13 cellular contexts compared by ENCODE assay signal in the genomic region with DNA sequence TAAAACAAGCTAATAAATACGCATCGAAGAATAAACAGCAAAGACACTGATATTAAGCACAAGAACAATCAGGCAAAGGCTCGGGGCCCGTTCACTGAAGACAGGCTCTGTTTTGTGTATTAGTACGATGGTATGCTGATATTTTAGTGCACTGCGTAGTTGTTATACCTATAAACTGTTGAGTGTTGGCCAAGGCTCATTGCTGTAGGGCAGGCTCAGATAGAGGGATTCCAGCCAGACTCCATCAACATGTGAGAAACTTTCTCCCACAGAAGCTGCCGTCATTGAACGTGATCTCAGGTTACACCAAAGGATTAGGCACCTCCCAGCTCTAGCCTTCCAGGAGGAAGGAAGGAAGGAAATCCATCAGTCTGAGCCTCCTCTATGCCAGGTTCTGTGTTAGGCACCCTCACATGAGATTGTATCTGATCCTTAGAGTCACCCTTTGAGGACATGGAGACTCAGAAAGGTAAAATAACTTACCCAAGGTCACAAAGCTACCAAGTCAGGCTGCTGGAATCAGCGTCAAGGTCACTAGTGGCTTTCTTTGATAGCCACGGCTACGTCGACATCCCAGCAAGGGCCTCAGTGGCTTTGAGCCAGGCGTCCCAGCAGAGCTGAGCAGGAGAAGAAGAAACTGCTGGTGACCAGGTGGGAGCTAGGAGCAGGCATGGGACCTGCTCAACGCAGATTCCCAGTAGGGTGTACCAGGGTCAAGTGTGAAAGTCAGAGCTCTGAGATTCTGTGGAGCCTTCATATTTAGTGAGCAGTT. TPM values are rescaled to one million over a fixed set of nuclear protein-coding genes. Genes with fewer than 3 reads are reported as not detected.
DNase-seq lines count a peak whose midpoint lies in the region; ATAC-seq and TF ChIP-seq lines count a peak whose summit lies in the region.
"Had no signal": no experiment of that assay in that cellular context is flagged by ENCODE, and none has a peak within 500 bp of the region (broad histone marks: within the 10 kb centered on the region; RNA-seq: fewer than 3 reads in every experiment).

No MANE protein-coding gene starts in this region.

- CTCF ChIA-PET in SK-N-SH (lab: Yijun Ruan, JAX), result interaction anchor here (0.9 to 9.3 kb wide), 9 partner anchors 11 to 180 kb away, joined by 3 to 56 read pairs (median 5); a partner anchor contains a TSS

- H3K27me3 Mint-ChIP-seq in H9 (ENCODE audit: low read depth), result no peaks in the 10 kb centered on the region
- no peaks in the 10 kb centered on the region for H3K27me3 Mint-ChIP-seq in mesothelial cell of epicardium (ENCODE audit: low read depth)

- H3K14ac ChIP-seq in H9 (ENCODE audit: insufficient read depth, low read length), result no peak overlapping the region

- H3K4me2 ChIP-seq in H9 (ENCODE audit: insufficient read depth, insufficient read length, low read length) (no peak overlapping the region), SK-N-SH (no peak overlapping the region)

- no peak overlapping the region for H3K23ac ChIP-seq in H9 (ENCODE audit: insufficient read length, low read depth, low read length)

- H3K4me1 ChIP-seq in H9 (ENCODE audit: insufficient read depth, low read length) (peaks cover 9% of the 10 kb centered on the region), SK-N-SH (ENCODE audit: control insufficient read depth in 1 of 2, insufficient read depth in 2 of 2, low read depth in 1 of 2, low read length in 1 of 2) (peaks cover 74 to 79% of the 10 kb centered on the region in 2 experiments), cardiac muscle cell (ENCODE audit: low read depth) (peaks cover 16% of the 10 kb centered on the region), prostate gland (replicated peaks) (peaks cover 2% of the 10 kb centered on the region), gastroesophageal sphincter (peaks cover 11 to 93% (median 22%) of the 10 kb centered on the region in 3 donors)

- TF ChIP-seq CTCF in H9 (conservative IDR thresholded peaks at IDR 0.05), result no peak
- TF ChIP-seq CTCF in SK-N-SH (IDR thresholded peaks at IDR 0.05), result no peak
- no peak for TF ChIP-seq CTCF in cardiac muscle cell (IDR thresholded peaks at IDR 0.05; ENCODE audit: low read depth, low read length)
- no peak for TF ChIP-seq CTCF in prostate gland (IDR thresholded peaks at IDR 0.05)
- no peak for TF ChIP-seq CTCF in mesothelial cell of epicardium (IDR thresholded peaks at IDR 0.05; ENCODE audit: unreplicated experiment)
- TF ChIP-seq CTCF in gastroesophageal sphincter (IDR thresholded peaks at IDR 0.05), result no peak

- H3K79me2 ChIP-seq in H9 (ENCODE audit: insufficient read depth, low read length), result 0 out of 2 replicates have a peak, but pooled peaks cover 2% of the 10 kb centered on the region
- H3K79me2 ChIP-seq in SK-N-SH (ENCODE audit: insufficient read depth), result peaks cover 89% of the 10 kb centered on the region

- no peak overlapping the region for H4K8ac ChIP-seq in H9 (replicated peaks; ENCODE audit: insufficient read length, low read depth, low read length)

- H3K27ac Mint-ChIP-seq in H9 (peak overlapping the region in 1 of 3 experiments; percentile 46; a peak in 1 of 7 replicates), mesothelial cell of epicardium (no peak overlapping the region)
- H3K27ac Mint-ChIP-seq: stimulated activated naive CD8-positive, alpha-beta T cell treated with anti-CD3 and anti-CD28 coated beads, Interleukin-15, amount 100 ng/mL, for 72 hours had no signal

- H3K4me1 Mint-ChIP-seq in H9 (peaks cover 40 to 55% of the 10 kb centered on the region in 2 experiments), mesothelial cell of epicardium (peaks cover 67% of the 10 kb centered on the region)
- H3K4me1 Mint-ChIP-seq: stimulated activated naive CD8-positive, alpha-beta T cell treated with anti-CD3 and anti-CD28 coated beads, Interleukin-15, amount 100 ng/mL, for 72 hours had no signal

- TF ChIP-seq RAD21 in SK-N-SH (IDR thresholded peaks at IDR 0.05; ENCODE audit: low read length), result no peak

- H2BK12ac ChIP-seq in H9 (ENCODE audit: insufficient read length, low read depth, low read length), result no peak overlapping the region

- no peaks in the 10 kb centered on the region for H4K20me1 ChIP-seq in H9 (ENCODE audit: control insufficient read depth, insufficient read depth, insufficient read length)
- H4K20me1 ChIP-seq in SK-N-SH (ENCODE audit: insufficient read depth), result peaks cover 72% of the 10 kb centered on the region

- H3K36me3 ChIP-seq in SK-N-SH (replicated peaks in 1 of 2; ENCODE audit: control insufficient read depth in 1 of 2, insufficient read depth in 2 of 2, low read length in 1 of 2) (peaks cover 16 to 58% of the 10 kb centered on the region in 2 experiments), cardiac muscle cell (no peaks in the 10 kb centered on the region), prostate gland (no peaks in the 10 kb centered on the region), gastroesophageal sphincter (peaks cover 0 to 15% of the 10 kb centered on the region in 2 donors)

- no peak overlapping the region for H2BK5ac ChIP-seq in H9 (ENCODE audit: insufficient read length, low read length)

- H3K4me3 Mint-ChIP-seq in H9 (peak overlapping the region in 1 of 2 experiments; percentile 27; a peak in 1 of 5 replicates), mesothelial cell of epicardium (no peak overlapping the region)
- H3K4me3 Mint-ChIP-seq: stimulated activated naive CD8-positive, alpha-beta T cell treated with anti-CD3 and anti-CD28 coated beads, Interleukin-15, amount 100 ng/mL, for 72 hours had no signal

- WGBS in H9 (ENCODE audit: extremely low coverage, insufficient read length, low lambda C conversion rate), result no CpG with 5 or more reads among the region's 14 CpGs
- 85% methylated on average over 14 of the region's 14 CpGs for WGBS in SK-N-SH (ENCODE audit: low lambda C conversion rate)
- 59% methylated on average over 14 of the region's 14 CpGs for WGBS in prostate gland
- 73 to 86% methylated on average over 4 to 13 of the region's 14 CpGs for WGBS in gastroesophageal sphincter (ENCODE audit: low coverage in 1 of 2), 2 donors

- intact Hi-C loops in prostate gland (cut with DNase I), result no loop called here

- H3K4me3 ChIP-seq in SK-N-SH (ENCODE audit: low read depth in 2 of 2, low read length in 1 of 2) (no peak overlapping the region), cardiac muscle cell (no peak overlapping the region), prostate gland (no peak overlapping the region), gastroesophageal sphincter (no peak overlapping the region)

- H2BK20ac ChIP-seq in H9 (ENCODE audit: low read depth, low read length, poor library complexity, severe bottlenecking), result no peak overlapping the region

- no peak overlapping the region for H2BK15ac ChIP-seq in H9 (ENCODE audit: low read depth, low read length)

- no peak overlapping the region for H3K9ac ChIP-seq in H9 (ENCODE audit: extremely low read depth, insufficient read length, low read length)
- no peak overlapping the region for H3K9ac ChIP-seq in SK-N-SH

- H2AFZ ChIP-seq in H9 (ENCODE audit: low read length) (no peak overlapping the region), SK-N-SH (ENCODE audit: low read depth) (no peak overlapping the region)

- no peak overlapping the region for H3K4ac ChIP-seq in H9 (ENCODE audit: low read depth, low read length)

- H3K18ac ChIP-seq in H9 (ENCODE audit: insufficient read length, low read depth, low read length), result no peak overlapping the region

- ATAC-seq in gastroesophageal sphincter, result no peak
- ATAC-seq: stimulated activated naive CD8-positive, alpha-beta T cell treated with anti-CD3 and anti-CD28 coated beads, Interleukin-15, amount 100 ng/mL, for 72 hours had no signal

- DNase-seq in H9 (peak; percentile 67), SK-N-SH (no peak), cardiac muscle cell (ENCODE audit: low read depth in 1 of 2, low spot score in 1 of 2) (peak; percentile 36 to 54), prostate gland (ENCODE audit: low spot score) (peak; percentile 86), retina (no peak), mesothelial cell of epicardium (ENCODE audit: low spot score in 2 of 2, unreplicated experiment in 2 of 2) (no peak)
- DNase-seq in activated CD4-positive, alpha-beta T cell treated with anti-CD3 and anti-CD28 coated beads, Interleukin-2, amount 50 U/mL, for 4 hours, result no peak
- DNase-seq: Calu3; NCI-H1930; RPMI8226; stimulated activated CD4-positive, alpha-beta T cell treated with anti-CD3 and anti-CD28 coated beads, Interleukin-2, amount 100 ng/mL, for 48 hours; stimulated activated naive CD8-positive, alpha-beta T cell treated with anti-CD3 and anti-CD28 coated beads, Interleukin-15, amount 100 ng/mL, for 72 hours had no signal

- H3K9me3 Mint-ChIP-seq in H9 (no peaks in the 10 kb centered on the region; a peak in 1 of 5 replicates), mesothelial cell of epicardium (no peaks in the 10 kb centered on the region)
- H3K9me3 Mint-ChIP-seq: stimulated activated naive CD8-positive, alpha-beta T cell treated with anti-CD3 and anti-CD28 coated beads, Interleukin-15, amount 100 ng/mL, for 72 hours had no signal

- H3K36me3 Mint-ChIP-seq in H9 (ENCODE audit: insufficient read depth in 1 of 3, low read depth in 3 of 3) (peaks cover 2 to 17% (median 12%) of the 10 kb centered on the region in 3 experiments), mesothelial cell of epicardium (no peaks in the 10 kb centered on the region)

- no peak overlapping the region for H4K91ac ChIP-seq in H9 (ENCODE audit: insufficient read length, low read depth, low read length)

- H3T11ph ChIP-seq in H9 (ENCODE audit: low read length), result no peak overlapping the region

- no peak overlapping the region for H2BK120ac ChIP-seq in H9 (ENCODE audit: low read depth, low read length, poor library complexity, severe bottlenecking)

- no peak overlapping the region for H3K27ac ChIP-seq in H9 (ENCODE audit: insufficient read length, low read depth, low read length)
- peak overlapping the region; percentile 43 to 94 for H3K27ac ChIP-seq in SK-N-SH (ENCODE audit: low read depth in 2 of 2, low read length in 1 of 2)
- H3K27ac ChIP-seq in cardiac muscle cell, result no peak overlapping the region
- H3K27ac ChIP-seq in prostate gland, result peak overlapping the region; percentile 14 to 46
- H3K27ac ChIP-seq in gastroesophageal sphincter, result no peak overlapping the region

- H3K79me1 ChIP-seq in H9 (ENCODE audit: insufficient read depth, low read depth, low read length, poor library complexity, severe bottlenecking), result no peaks in the 10 kb centered on the region

- H3K27me3 ChIP-seq in H9 (ENCODE audit: insufficient read depth, low read length) (no peaks in the 10 kb centered on the region), SK-N-SH (ENCODE audit: insufficient read depth) (no peaks in the 10 kb centered on the region), cardiac muscle cell (no peaks in the 10 kb centered on the region), prostate gland (replicated peaks; ENCODE audit: insufficient read depth) (no peaks in the 10 kb centered on the region), gastroesophageal sphincter (no peaks in the 10 kb centered on the region)

- no peak for TF ChIP-seq POLR2A in prostate gland (IDR thresholded peaks at IDR 0.05)
- TF ChIP-seq POLR2A in gastroesophageal sphincter (IDR thresholded peaks at IDR 0.05), result no peak

- H3K23me2 ChIP-seq in H9 (ENCODE audit: insufficient read length, low read depth, low read length, poor library complexity, severe bottlenecking), result no peaks in the 10 kb centered on the region

- H3K9me2 ChIP-seq in SK-N-SH, result no peaks in the 10 kb centered on the region

- H3K56ac ChIP-seq in H9 (ENCODE audit: insufficient read length, low read depth, low read length), result no peak overlapping the region

- no peak overlapping the region for H2AK5ac ChIP-seq in H9 (ENCODE audit: insufficient read length, low read length)

- H3F3A ChIP-seq in SK-N-SH (replicated peaks; ENCODE audit: insufficient read depth), result peaks cover 96% of the 10 kb centered on the region

- POLR2A ChIA-PET in SK-N-SH (lab: Yijun Ruan, JAX), result no interaction called here

- TF ChIP-seq EP300 in SK-N-SH (IDR thresholded peaks at IDR 0.05; ENCODE audit: borderline replicate concordance in 1 of 2, low read depth in 1 of 2, low read length in 1 of 2), result no peak
- TF ChIP-seq EP300 in gastroesophageal sphincter (IDR thresholded peaks at IDR 0.05), result no peak

- no peaks in the 10 kb centered on the region for H3K9me3 ChIP-seq in H9 (ENCODE audit: control insufficient read depth, low read depth, low read length)
- H3K9me3 ChIP-seq in SK-N-SH, result no peaks in the 10 kb centered on the region
- no peaks in the 10 kb centered on the region for H3K9me3 ChIP-seq in cardiac muscle cell (ENCODE audit: low read depth)
- no peaks in the 10 kb centered on the region for H3K9me3 ChIP-seq in prostate gland
- no peaks in the 10 kb centered on the region for H3K9me3 ChIP-seq in gastroesophageal sphincter

- no peak overlapping the region for H4K5ac ChIP-seq in H9 (ENCODE audit: insufficient read length, low read depth, low read length)

RNA-seq across cellular contexts. Expression of a gene that starts 14.8 kb away (rescaled TPM):
- total RNA-seq in H9 (2021) (4.9 and 5.6 TPM in 2 replicates), cardiac muscle cell (4.3 and 4.5 TPM in 2 replicates), prostate gland (10 to 100 TPM; 22.9 to 52.8 TPM), mesothelial cell of epicardium (9.0 to 9.2 TPM (median 9.1 TPM) in 3 replicates), gastroesophageal sphincter (10 to 100 TPM; 33.9 to 40.2 (median 38.3) TPM)
- polyA plus RNA-seq in SK-N-SH (2012; rRNA removed) (49.2 and 58.4 TPM in 2 replicates), cardiac muscle cell (1.2 and 1.5 TPM in 2 replicates)
- polyA plus RNA-seq in SK-N-SH (2012; cell fraction: cytosol; rRNA removed), result 40.2 and 48.4 TPM in 2 replicates
- 59.5 and 69.2 TPM in 2 replicates for polyA plus RNA-seq in SK-N-SH (2012; cell fraction: nucleus; rRNA removed)

Comparison
In these comparisons a context has a peak if more than half of its experiments do, and no peak if none do; other contexts are left out.
1. DNase-seq: peak in H9 (single experiment), cardiac muscle cell (2 of 2) and prostate gland (single experiment); none in SK-N-SH (single experiment), retina (single experiment), activated CD4-positive, alpha-beta T cell treated with anti-CD3 and anti-CD28 coated beads, Interleukin-2, amount 50 U/mL, for 4 hours (0 of 2) and mesothelial cell of epicardium (0 of 2).
2. H3K27ac ChIP-seq: peak in SK-N-SH (2 of 2) and prostate gland (2 of 2); none in H9 (single experiment), cardiac muscle cell (single experiment) and gastroesophageal sphincter (0 of 4).